Comparison of ENCODE assay signal across 1 cellular context in the genomic region with DNA sequence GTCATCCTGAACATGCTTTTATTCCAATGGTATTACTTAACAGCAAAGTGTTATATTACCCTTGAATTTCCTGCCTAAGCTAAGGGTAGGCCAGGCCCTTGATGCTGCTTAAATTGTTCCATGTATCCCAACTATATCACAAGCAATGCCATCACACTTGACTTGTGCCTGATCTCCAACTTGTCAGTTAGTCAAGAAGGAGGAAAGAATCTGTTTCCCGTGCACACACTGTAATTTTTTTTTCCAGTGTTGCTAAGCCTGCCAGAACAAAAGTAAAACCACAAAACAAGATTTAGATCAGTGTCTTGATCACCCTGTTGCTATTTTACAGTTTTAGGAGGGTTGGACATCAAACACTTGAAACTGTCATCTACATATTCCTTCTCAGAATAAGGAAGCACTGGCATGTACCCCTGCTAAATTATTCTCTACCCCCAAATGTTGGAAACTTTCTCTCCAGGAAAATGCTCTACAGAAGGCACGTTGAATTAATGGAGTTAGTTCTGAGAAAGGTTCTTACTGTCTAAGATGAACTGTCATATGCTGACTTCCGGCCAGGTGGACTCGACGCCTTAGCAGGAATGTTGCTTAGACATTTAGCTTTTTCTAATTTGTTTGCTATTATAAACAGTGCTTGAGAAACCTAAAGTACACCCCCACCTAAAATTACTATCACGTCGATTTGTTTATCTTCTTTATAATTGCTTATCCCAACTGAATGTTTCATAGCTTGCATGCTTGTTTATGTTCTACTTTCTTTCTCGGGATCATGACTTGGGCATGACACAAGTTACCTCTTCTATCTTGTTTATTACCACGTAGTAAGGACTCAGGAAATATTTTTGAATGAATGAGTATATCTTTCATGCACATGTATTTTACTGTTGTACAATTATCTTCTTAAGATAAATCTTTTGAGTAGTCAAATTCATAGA.
TF ChIP-seq lines count a peak whose summit lies in the region.

No MANE protein-coding gene starts in this region.

TF ChIP-seq in K562, 482 proteins besides CTCF, POLR2A, EP300 and RAD21 (continued from another document):
- TF ChIP-seq CHD7 (IDR thresholded peaks at IDR 0.05; ENCODE audit: low read depth, low read length) = no peak
- TF ChIP-seq SOX6 (IDR thresholded peaks at IDR 0.05) = peak; percentile 72; the same call in 1 of the 2 replicates
- TF ChIP-seq MEIS2 (IDR thresholded peaks at IDR 0.05; ENCODE audit: partially characterized antibody) = peak; percentile 9
- TF ChIP-seq MYNN (IDR thresholded peaks at IDR 0.05) = no peak
- no peak for TF ChIP-seq MYNN (CRISPR knock-in tag; IDR thresholded peaks at IDR 0.05)
- TF ChIP-seq ESRRA (IDR thresholded peaks at IDR 0.05; ENCODE audit: borderline replicate concordance, low read depth) = peak; percentile 37; the same call in 1 of the 2 replicates
- no peak for TF ChIP-seq ETV1 (tag; conservative IDR thresholded peaks at IDR 0.05; ENCODE audit: low read depth)
- no peak for TF ChIP-seq ATF1 (CRISPR knock-in tag; IDR thresholded peaks at IDR 0.05)
- no peak for TF ChIP-seq ATF1 (tag; IDR thresholded peaks at IDR 0.05)
- TF ChIP-seq, protein P1, sequence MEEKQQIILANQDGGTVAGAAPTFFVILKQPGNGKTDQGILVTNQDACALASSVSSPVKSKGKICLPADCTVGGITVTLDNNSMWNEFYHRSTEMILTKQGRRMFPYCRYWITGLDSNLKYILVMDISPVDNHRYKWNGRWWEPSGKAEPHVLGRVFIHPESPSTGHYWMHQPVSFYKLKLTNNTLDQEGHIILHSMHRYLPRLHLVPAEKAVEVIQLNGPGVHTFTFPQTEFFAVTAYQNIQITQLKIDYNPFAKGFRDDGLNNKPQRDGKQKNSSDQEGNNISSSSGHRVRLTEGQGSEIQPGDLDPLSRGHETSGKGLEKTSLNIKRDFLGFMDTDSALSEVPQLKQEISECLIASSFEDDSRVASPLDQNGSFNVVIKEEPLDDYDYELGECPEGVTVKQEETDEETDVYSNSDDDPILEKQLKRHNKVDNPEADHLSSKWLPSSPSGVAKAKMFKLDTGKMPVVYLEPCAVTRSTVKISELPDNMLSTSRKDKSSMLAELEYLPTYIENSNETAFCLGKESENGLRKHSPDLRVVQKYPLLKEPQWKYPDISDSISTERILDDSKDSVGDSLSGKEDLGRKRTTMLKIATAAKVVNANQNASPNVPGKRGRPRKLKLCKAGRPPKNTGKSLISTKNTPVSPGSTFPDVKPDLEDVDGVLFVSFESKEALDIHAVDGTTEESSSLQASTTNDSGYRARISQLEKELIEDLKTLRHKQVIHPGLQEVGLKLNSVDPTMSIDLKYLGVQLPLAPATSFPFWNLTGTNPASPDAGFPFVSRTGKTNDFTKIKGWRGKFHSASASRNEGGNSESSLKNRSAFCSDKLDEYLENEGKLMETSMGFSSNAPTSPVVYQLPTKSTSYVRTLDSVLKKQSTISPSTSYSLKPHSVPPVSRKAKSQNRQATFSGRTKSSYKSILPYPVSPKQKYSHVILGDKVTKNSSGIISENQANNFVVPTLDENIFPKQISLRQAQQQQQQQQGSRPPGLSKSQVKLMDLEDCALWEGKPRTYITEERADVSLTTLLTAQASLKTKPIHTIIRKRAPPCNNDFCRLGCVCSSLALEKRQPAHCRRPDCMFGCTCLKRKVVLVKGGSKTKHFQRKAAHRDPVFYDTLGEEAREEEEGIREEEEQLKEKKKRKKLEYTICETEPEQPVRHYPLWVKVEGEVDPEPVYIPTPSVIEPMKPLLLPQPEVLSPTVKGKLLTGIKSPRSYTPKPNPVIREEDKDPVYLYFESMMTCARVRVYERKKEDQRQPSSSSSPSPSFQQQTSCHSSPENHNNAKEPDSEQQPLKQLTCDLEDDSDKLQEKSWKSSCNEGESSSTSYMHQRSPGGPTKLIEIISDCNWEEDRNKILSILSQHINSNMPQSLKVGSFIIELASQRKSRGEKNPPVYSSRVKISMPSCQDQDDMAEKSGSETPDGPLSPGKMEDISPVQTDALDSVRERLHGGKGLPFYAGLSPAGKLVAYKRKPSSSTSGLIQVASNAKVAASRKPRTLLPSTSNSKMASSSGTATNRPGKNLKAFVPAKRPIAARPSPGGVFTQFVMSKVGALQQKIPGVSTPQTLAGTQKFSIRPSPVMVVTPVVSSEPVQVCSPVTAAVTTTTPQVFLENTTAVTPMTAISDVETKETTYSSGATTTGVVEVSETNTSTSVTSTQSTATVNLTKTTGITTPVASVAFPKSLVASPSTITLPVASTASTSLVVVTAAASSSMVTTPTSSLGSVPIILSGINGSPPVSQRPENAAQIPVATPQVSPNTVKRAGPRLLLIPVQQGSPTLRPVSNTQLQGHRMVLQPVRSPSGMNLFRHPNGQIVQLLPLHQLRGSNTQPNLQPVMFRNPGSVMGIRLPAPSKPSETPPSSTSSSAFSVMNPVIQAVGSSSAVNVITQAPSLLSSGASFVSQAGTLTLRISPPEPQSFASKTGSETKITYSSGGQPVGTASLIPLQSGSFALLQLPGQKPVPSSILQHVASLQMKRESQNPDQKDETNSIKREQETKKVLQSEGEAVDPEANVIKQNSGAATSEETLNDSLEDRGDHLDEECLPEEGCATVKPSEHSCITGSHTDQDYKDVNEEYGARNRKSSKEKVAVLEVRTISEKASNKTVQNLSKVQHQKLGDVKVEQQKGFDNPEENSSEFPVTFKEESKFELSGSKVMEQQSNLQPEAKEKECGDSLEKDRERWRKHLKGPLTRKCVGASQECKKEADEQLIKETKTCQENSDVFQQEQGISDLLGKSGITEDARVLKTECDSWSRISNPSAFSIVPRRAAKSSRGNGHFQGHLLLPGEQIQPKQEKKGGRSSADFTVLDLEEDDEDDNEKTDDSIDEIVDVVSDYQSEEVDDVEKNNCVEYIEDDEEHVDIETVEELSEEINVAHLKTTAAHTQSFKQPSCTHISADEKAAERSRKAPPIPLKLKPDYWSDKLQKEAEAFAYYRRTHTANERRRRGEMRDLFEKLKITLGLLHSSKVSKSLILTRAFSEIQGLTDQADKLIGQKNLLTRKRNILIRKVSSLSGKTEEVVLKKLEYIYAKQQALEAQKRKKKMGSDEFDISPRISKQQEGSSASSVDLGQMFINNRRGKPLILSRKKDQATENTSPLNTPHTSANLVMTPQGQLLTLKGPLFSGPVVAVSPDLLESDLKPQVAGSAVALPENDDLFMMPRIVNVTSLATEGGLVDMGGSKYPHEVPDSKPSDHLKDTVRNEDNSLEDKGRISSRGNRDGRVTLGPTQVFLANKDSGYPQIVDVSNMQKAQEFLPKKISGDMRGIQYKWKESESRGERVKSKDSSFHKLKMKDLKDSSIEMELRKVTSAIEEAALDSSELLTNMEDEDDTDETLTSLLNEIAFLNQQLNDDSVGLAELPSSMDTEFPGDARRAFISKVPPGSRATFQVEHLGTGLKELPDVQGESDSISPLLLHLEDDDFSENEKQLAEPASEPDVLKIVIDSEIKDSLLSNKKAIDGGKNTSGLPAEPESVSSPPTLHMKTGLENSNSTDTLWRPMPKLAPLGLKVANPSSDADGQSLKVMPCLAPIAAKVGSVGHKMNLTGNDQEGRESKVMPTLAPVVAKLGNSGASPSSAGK (IDR thresholded peaks at IDR 0.05) = 0 out of 2 replicates have a peak, but pooled peaks have one; percentile 16
- no peak for TF ChIP-seq NFYB (IDR thresholded peaks at IDR 0.05; ENCODE audit: extremely low read depth, insufficient read length)
- TF ChIP-seq ZNF384 (IDR thresholded peaks at IDR 0.05; ENCODE audit: low read depth, low read length) = peak; percentile 27; the same call in 1 of the 2 replicates
